Comparison of ENCODE assay signal across 16 cellular contexts in the genomic region with DNA sequence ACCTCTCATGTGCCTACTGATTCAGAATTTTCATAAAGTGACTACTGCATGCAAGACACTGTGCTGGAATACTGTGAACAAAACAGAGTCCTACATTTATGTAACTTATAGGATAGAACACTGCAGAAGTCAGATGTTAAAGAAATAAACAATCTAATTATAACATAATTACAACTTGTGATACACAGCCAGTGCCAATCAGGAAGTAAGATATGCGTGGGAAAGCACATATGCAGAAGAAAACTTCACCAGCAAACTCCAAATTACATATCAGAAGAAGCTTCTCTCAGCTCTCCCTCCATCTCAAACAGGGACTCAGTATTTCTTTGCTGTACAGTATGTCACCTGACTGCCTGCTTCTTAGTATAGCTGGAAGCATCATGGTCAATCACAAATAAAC. TPM values are rescaled to one million over a fixed set of nuclear protein-coding genes. Genes with fewer than 3 reads are reported as not detected.
DNase-seq lines count a peak whose midpoint lies in the region; ATAC-seq and TF ChIP-seq lines count a peak whose summit lies in the region.
"Had no signal": no experiment of that assay in that cellular context is flagged by ENCODE, and none has a peak within 500 bp of the region (broad histone marks: within the 10 kb centered on the region; RNA-seq: fewer than 3 reads in every experiment).

No MANE protein-coding gene starts in this region.

- intact Hi-C loops in body of pancreas (cut with DNase I), result no loop called here

- no peak for TF ChIP-seq POLR2A in body of pancreas (IDR thresholded peaks at IDR 0.05)

- H3K36me3 ChIP-seq in GM06990 (ENCODE audit: control insufficient read depth, insufficient read depth, low read length) (no peaks in the 10 kb centered on the region), HEK293 (ENCODE audit: control insufficient read depth in 2 of 2, insufficient read depth in 1 of 2, low read length in 2 of 2) (no peaks in the 10 kb centered on the region; a peak in 1 of 3 replicates), body of pancreas (replicated peaks in 1 of 2; ENCODE audit: insufficient read depth in 1 of 2, low read depth in 2 of 2) (no peaks in the 10 kb centered on the region), right atrium auricular region (no peaks in the 10 kb centered on the region)

- H3K27me3 ChIP-seq in GM06990 (replicated peaks; ENCODE audit: control insufficient read depth, insufficient read depth, low read length) (no peaks in the 10 kb centered on the region), body of pancreas (no peaks in the 10 kb centered on the region), right atrium auricular region (no peaks in the 10 kb centered on the region)

- 0 to 13% methylated on average over 1 of the region's 1 CpG for WGBS in body of pancreas, 2 donors

- CTCF ChIA-PET in HEK293 (lab: Yijun Ruan, JAX), result interaction anchor here (1.0 kb wide), 1 partner anchor 112 kb away, joined by 3 read pairs; no protein-coding TSS in a partner anchor

- TF ChIP-seq CTCF in GM06990 (IDR thresholded peaks at IDR 0.05; ENCODE audit: insufficient read depth, low read length, poor library complexity, severe bottlenecking) (no peak), HEK293 (tag by site-specific recombination; IDR thresholded peaks at IDR 0.05) (no peak), body of pancreas (IDR thresholded peaks at IDR 0.05) (no peak), right atrium auricular region (IDR thresholded peaks at IDR 0.05) (no peak)

- POLR2A ChIA-PET in HEK293 (lab: Yijun Ruan, JAX), result interaction anchor here (0.5 kb wide), 1 partner anchor 10 kb away, joined by 3 read pairs; no protein-coding TSS in a partner anchor

- DNase-seq in GM06990 (ENCODE audit: extremely low read depth, insufficient read length) (no peak), body of pancreas (no peak), superior temporal gyrus (ENCODE audit: extremely low spot score) (peak; percentile 60), right atrium auricular region (ENCODE audit: low spot score) (no peak)
- DNase-seq: C1 segment of cervical spinal cord, H7, NCI-H187, NCI-H2107, NCI-H2227 treated with DMSO at 0.1 percent for 48 hours, NCI-H510A treated with DMSO at 0.1 percent for 48 hours, NCI-H774, SHP77 treated with DMSO at 0.1 percent for 48 hours, SK-N-SH had no signal

- H3K4me3 ChIP-seq in GM06990 (replicated peaks; ENCODE audit: low read depth, low read length) (peak overlapping the region; percentile 18), HEK293 (ENCODE audit: low read depth, low read length) (no peak overlapping the region), body of pancreas (no peak overlapping the region), right atrium auricular region (no peak overlapping the region)

- no peaks in the 10 kb centered on the region for H3K9me3 ChIP-seq in HEK293 (ENCODE audit: control insufficient read depth, insufficient read depth, low read depth, low read length)
- no peaks in the 10 kb centered on the region for H3K9me3 ChIP-seq in body of pancreas
- no peaks in the 10 kb centered on the region for H3K9me3 ChIP-seq in right atrium auricular region
- H3K9me3 ChIP-seq: SK-N-SH had no signal

- ATAC-seq in body of pancreas (peak; percentile 21), GM18907 (IDR thresholded peaks at IDR 0.05; ENCODE audit: unreplicated experiment) (no peak), HG03378 (IDR thresholded peaks at IDR 0.05; ENCODE audit: unreplicated experiment) (no peak)

- H3K4me1 ChIP-seq in HEK293 (ENCODE audit: control insufficient read depth, insufficient read depth, low read length) (no peaks in the 10 kb centered on the region; the same call in 1 of the 2 replicates), body of pancreas (peaks cover 20% of the 10 kb centered on the region), right atrium auricular region (no peaks in the 10 kb centered on the region)

- H3K27ac ChIP-seq in HEK293 (ENCODE audit: extremely low read depth, low read depth, low read length), result no peak overlapping the region
- H3K27ac ChIP-seq in body of pancreas, result no peak overlapping the region
- no peak overlapping the region for H3K27ac ChIP-seq in right atrium auricular region

TF ChIP-seq in HEK293, 187 proteins besides CTCF, POLR2A, EP300 and RAD21:
- no peak for TF ChIP-seq ZNF146 (tag by site-specific recombination; IDR thresholded peaks at IDR 0.05)
- TF ChIP-seq ZBTB20 (tag by site-specific recombination; IDR thresholded peaks at IDR 0.05), result 0 out of 2 replicates have a peak, but pooled peaks have one; percentile 19
- TF ChIP-seq KLF16 (tag by site-specific recombination; IDR thresholded peaks at IDR 0.05), result no peak

RNA-seq across cellular contexts. Expression of gene PAK1, which starts 37.4 kb away (rescaled TPM):
- 10 to 100 TPM; 14.5 to 65.6 TPM for total RNA-seq in body of pancreas
- total RNA-seq in right atrium auricular region, result 10 to 100 TPM; 12.5 to 15.2 TPM
